Comparison of ENCODE assay signal across 17 cellular contexts in the genomic region with DNA sequence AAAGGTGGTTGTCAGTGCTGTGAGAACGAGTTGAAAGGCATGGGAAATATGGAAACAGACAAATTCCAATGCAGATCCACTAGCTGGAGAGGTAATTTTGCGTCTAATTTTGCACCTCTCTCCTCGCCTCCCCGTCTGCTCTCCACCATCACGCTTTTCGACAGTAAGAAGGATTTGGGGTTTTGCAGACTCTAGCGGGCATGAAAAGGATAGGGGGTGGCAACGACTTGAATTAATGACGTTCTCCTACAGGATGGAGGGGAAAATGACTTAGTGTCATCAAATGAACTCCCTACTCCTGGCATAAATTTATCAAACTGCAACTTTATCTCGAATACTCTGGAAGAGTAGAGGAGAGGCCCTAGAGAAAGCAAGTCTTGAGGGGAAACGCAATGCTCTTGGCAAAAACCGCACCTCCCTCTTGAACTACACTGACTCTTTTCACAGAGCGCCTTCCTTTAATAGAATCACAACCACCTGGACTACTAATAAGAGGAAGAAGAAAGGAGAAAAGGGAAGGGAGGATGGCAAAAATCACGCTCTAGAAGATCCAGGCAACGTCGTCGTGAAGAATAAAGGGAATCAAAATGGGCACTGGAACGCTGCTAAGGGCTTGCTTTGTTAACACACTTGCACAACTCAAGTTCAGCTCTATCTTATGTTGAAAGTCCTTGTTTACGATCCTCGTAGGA. TPM values are rescaled to one million over a fixed set of nuclear protein-coding genes. Genes with fewer than 3 reads are reported as not detected.
A peak's percentile ranks its signal among the peaks of the same experiment; 100 is the strongest.
DNase-seq lines count a peak whose midpoint lies in the region; ATAC-seq and TF ChIP-seq lines count a peak whose summit lies in the region.
"Had no signal": no experiment of that assay in that cellular context is flagged by ENCODE, and none has a peak within 500 bp of the region (broad histone marks: within the 10 kb centered on the region; RNA-seq: fewer than 3 reads in every experiment).

No MANE protein-coding gene starts in this region.

- intact Hi-C loops in psoas muscle (cut with DNase I) (no loop called here), uterus (cut with DNase I; ENCODE audit: low total_unique reads) (no loop called here)

- peak overlapping the region; percentile 25; the same call in 1 of the 2 replicates for H3K4me3 ChIP-seq in MG63
- peak overlapping the region; percentile 63 for H3K4me3 ChIP-seq in coronary artery
- no peak overlapping the region for H3K4me3 ChIP-seq in psoas muscle
- H3K4me3 ChIP-seq in uterus = peak overlapping the region in 1 of 2 donors; percentile 14

- no peaks in the 10 kb centered on the region for H3K36me3 ChIP-seq in MG63
- no peaks in the 10 kb centered on the region for H3K36me3 ChIP-seq in psoas muscle (ENCODE audit: insufficient read depth in 1 of 2, low read depth in 1 of 2)
- H3K36me3 ChIP-seq in uterus = no peaks in the 10 kb centered on the region

- H3K27me3 ChIP-seq in MG63 (0 out of 2 replicates have a peak, but pooled peaks cover 2% of the 10 kb centered on the region), psoas muscle (ENCODE audit: insufficient read depth in 3 of 3, low read length in 2 of 3) (peaks cover 0 to 41% (median 4%) of the 10 kb centered on the region in 3 donors), uterus (no peaks in the 10 kb centered on the region)

- no peak for TF ChIP-seq CTCF in coronary artery (IDR thresholded peaks at IDR 0.05)
- no peak for TF ChIP-seq CTCF in psoas muscle (IDR thresholded peaks at IDR 0.05)
- TF ChIP-seq CTCF in uterus (IDR thresholded peaks at IDR 0.05) = no peak

- no peak for TF ChIP-seq POLR2A in uterus (IDR thresholded peaks at IDR 0.05)

- no peak for ATAC-seq in GM21447 (IDR thresholded peaks at IDR 0.05; ENCODE audit: unreplicated experiment)
- ATAC-seq in psoas muscle = no peak
- ATAC-seq: activated CD8-positive, alpha-beta T cell treated with anti-CD3 and anti-CD28 coated beads for 36 hours; activated T-cell treated with anti-CD3 and anti-CD28 coated beads, Interleukin-2, amount 50 U/mL, for 72 hours; naive thymus-derived CD8-positive, alpha-beta T cell; Right ventricle myocardium inferior had no signal

- DNase-seq in MG63 (no peak), coronary artery (ENCODE audit: low spot score) (no peak), medulla oblongata (ENCODE audit: extremely low spot score) (peak; percentile 31), superior temporal gyrus (ENCODE audit: extremely low spot score) (peak; percentile 55), psoas muscle (no peak), amniotic stem cell (lab: John Stamatoyannopoulos, UW) (no peak), uterus (no peak)
- DNase-seq: activated CD8-positive, alpha-beta T cell treated with anti-CD3 and anti-CD28 coated beads for 36 hours; activated T-cell treated with anti-CD3 and anti-CD28 coated beads, Interleukin-2, amount 50 U/mL, for 72 hours; HFFc6; naive thymus-derived CD8-positive, alpha-beta T cell; NCI-H1694; NCI-H226 had no signal

- no peak overlapping the region for H3K27ac ChIP-seq in coronary artery
- H3K27ac ChIP-seq in psoas muscle = no peak overlapping the region
- no peak overlapping the region for H3K27ac ChIP-seq in uterus

- WGBS in psoas muscle, 3 donors = 4 to 22% (median 7%) methylated on average over 20 of the region's 20 CpGs

- H3K9me3 ChIP-seq in MG63 (no peaks in the 10 kb centered on the region), psoas muscle (no peaks in the 10 kb centered on the region), uterus (no peaks in the 10 kb centered on the region)

- H3K4me1 ChIP-seq in psoas muscle (no peaks in the 10 kb centered on the region), uterus (no peaks in the 10 kb centered on the region)

RNA-seq across cellular contexts. Expression of gene SLITRK2, which starts 0.9 kb away (rescaled TPM):
- 0.13 TPM in 1 of 2 replicates, not detected in the other for total RNA-seq in MG63 (2014; rRNA removed; shearing (Covaris generic); ENCODE audit: low replicate concordance)
- total RNA-seq in psoas muscle = under 1 TPM in 3 of 4 donors, not detected in 1; 0.02 to 0.09 (median 0.06) TPM
- polyA plus RNA-seq in psoas muscle = under 1 TPM in 1 of 3 donors, not detected in 2; 0.01 TPM
- 1 to 10 TPM in 1 of 4 donors, under 1 TPM in 2, not detected in 1; 0.37 to 2.1 (median 0.59) TPM for total RNA-seq in uterus
- total RNA-seq: activated CD8-positive, alpha-beta T cell treated with anti-CD3 and anti-CD28 coated beads for 36 hours; activated T-cell treated with anti-CD3 and anti-CD28 coated beads, Interleukin-2, amount 50 U/mL, for 72 hours; HFFc6; M059J; naive thymus-derived CD8-positive, alpha-beta T cell; T-helper 1 cell treated with Interleukin-12 subunit alpha and Interleukin-12 subunit beta and Interleukin-4 antibody, amounts not matched to agents 30 ng/mL and 1 ng/mL, for 36 hours had no signal
- polyA plus RNA-seq: naive thymus-derived CD8-positive, alpha-beta T cell had no signal

Comparison
In these comparisons a context has a peak if more than half of its experiments do, and no peak if none do; other contexts are left out.
1. DNase-seq: peak in medulla oblongata (single experiment) and superior temporal gyrus (single experiment); none in MG63 (single experiment), coronary artery (single experiment), psoas muscle (0 of 2), amniotic stem cell (single experiment) and uterus (0 of 2).